ENCODE assay signal across 1 cellular context in the genomic region with DNA sequence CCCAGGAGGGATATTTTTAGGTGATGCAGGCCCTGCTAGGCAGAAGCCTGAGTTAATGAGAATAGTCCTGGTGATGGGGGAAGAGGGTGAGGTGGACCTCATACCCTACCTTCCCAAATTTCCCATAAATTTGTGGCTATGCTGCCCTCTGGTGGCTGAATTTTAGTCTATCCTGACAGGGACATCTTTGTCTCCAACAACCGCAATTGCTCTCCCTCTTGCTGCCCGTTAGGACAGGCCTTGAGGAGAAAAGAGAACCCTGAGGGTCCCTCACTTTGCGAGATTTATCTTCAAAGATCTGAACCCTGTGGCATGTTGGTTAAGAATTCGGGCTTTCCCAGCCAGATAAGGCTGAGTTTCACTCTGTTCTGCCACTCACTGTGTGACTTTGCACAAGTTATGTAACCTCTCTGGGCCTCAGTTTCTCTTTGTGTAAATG.
A peak's percentile ranks its signal among the peaks of the same experiment; 100 is the strongest.
TF ChIP-seq lines count a peak whose summit lies in the region.

No MANE protein-coding gene starts in this region.

TF ChIP-seq in K562, 482 proteins besides CTCF, POLR2A, EP300 and RAD21 (continues in another document):
- TF ChIP-seq RBM39 (optimal IDR thresholded peaks at IDR 0.05; ENCODE audit: low read depth, low read length) (no peak), TOE1 (IDR thresholded peaks at IDR 0.05; ENCODE audit: borderline replicate concordance) (peak; percentile 23; the same call in 1 of the 2 replicates), TOE1 (CRISPR knock-in tag; IDR thresholded peaks at IDR 0.05; ENCODE audit: borderline replicate concordance, low read depth) (no peak), CREB1 (IDR thresholded peaks at IDR 0.05) (0 out of 2 replicates have a peak, but pooled peaks have one; percentile 9), CREB1 (CRISPR knock-in tag; IDR thresholded peaks at IDR 0.05) (no peak), MYNN (IDR thresholded peaks at IDR 0.05) (0 out of 2 replicates have a peak, but pooled peaks have one; percentile 29), MYNN (CRISPR knock-in tag; IDR thresholded peaks at IDR 0.05) (no peak), TEAD4 (IDR thresholded peaks at IDR 0.05; ENCODE audit: low read length) (peak; percentile 54), TEAD4 (CRISPR knock-in tag; IDR thresholded peaks at IDR 0.05; ENCODE audit: borderline replicate concordance) (no peak), NBN (IDR thresholded peaks at IDR 0.05; ENCODE audit: low read depth) (peak; percentile 41; the same call in 1 of the 2 replicates), SMARCA5 (IDR thresholded peaks at IDR 0.05) (peak; percentile 83), OTX1 (CRISPR knock-in tag; IDR thresholded peaks at IDR 0.05) (no peak), PHF20 (IDR thresholded peaks at IDR 0.05; ENCODE audit: partially characterized antibody) (no peak), TRIM24 (IDR thresholded peaks at IDR 0.05) (peak in 1 of 2 experiments; percentile 45; a peak in 1 of 4 replicates), ILF3 (IDR thresholded peaks at IDR 0.05; ENCODE audit: borderline replicate concordance) (no peak), POLR2AphosphoS2 (IDR thresholded peaks at IDR 0.05; ENCODE audit: low read length) (peak; percentile 58; the same call in 1 of the 2 replicates), U2AF2 (optimal IDR thresholded peaks at IDR 0.05; ENCODE audit: low read depth, low read length) (no peak), EP400 (IDR thresholded peaks at IDR 0.05) (no peak), LCOR (CRISPR knock-in tag; IDR thresholded peaks at IDR 0.05) (peak; percentile 77; the same call in 1 of the 2 replicates), ESRRA (IDR thresholded peaks at IDR 0.05; ENCODE audit: borderline replicate concordance, low read depth) (peak; percentile 65; the same call in 1 of the 2 replicates), ARNT (IDR thresholded peaks at IDR 0.05) (peak in 1 of 2 experiments; percentile 23; a peak in 1 of 4 replicates), KDM1A (IDR thresholded peaks at IDR 0.05) (peak; percentile 36 to 70; a peak in 3 of 4 replicates), MTA1 (IDR thresholded peaks at IDR 0.05; ENCODE audit: borderline replicate concordance) (peak; percentile 56; the same call in 1 of the 2 replicates), ZC3H11A (IDR thresholded peaks at IDR 0.05; ENCODE audit: low read depth, low read length) (0 out of 2 replicates have a peak, but pooled peaks have one; percentile 63), ZNF3 (CRISPR knock-in tag; IDR thresholded peaks at IDR 0.05) (0 out of 2 replicates have a peak, but pooled peaks have one; percentile 55), BRCA1 (IDR thresholded peaks at IDR 0.05) (no peak), BRCA1 (CRISPR knock-in tag; IDR thresholded peaks at IDR 0.05) (no peak), ZEB2 (IDR thresholded peaks at IDR 0.05) (no peak), KLF10 (CRISPR knock-in tag; IDR thresholded peaks at IDR 0.05) (peak; percentile 48; the same call in 1 of the 2 replicates), RCOR1 (IDR thresholded peaks at IDR 0.05; ENCODE audit: borderline replicate concordance in 1 of 2, low read depth in 2 of 2, low read length in 2 of 2) (peak in 1 of 2 experiments; percentile 24; a peak in 1 of 4 replicates), XRCC4 (IDR thresholded peaks at IDR 0.05; ENCODE audit: extremely low read depth, insufficient read depth, insufficient read length) (no peak), SETDB1 (IDR thresholded peaks at IDR 0.05; ENCODE audit: low read length) (no peak), CBX1 (IDR thresholded peaks at IDR 0.05; ENCODE audit: low read depth) (peak; percentile 43; the same call in 1 of the 2 replicates), BRD4 (IDR thresholded peaks at IDR 0.05) (no peak), MECOM (CRISPR knock-in tag; IDR thresholded peaks at IDR 0.05) (0 out of 2 replicates have a peak, but pooled peaks have one; percentile 52), HDAC2 (IDR thresholded peaks at IDR 0.05) (peak; percentile 71), MAZ (CRISPR knock-in tag; conservative IDR thresholded peaks at IDR 0.05 in 1 of 2, IDR thresholded peaks at IDR 0.05 in 1 of 2) (peak in 1 of 2 experiments; percentile 28; a peak in 1 of 4 replicates), ZNF766 (CRISPR knock-in tag; conservative IDR thresholded peaks at IDR 0.05) (0 out of 2 replicates have a peak, but pooled peaks have one; percentile 14), CTBP1 (IDR thresholded peaks at IDR 0.05; ENCODE audit: borderline replicate concordance) (peak; percentile 68; the same call in 1 of the 2 replicates), CBX3 (IDR thresholded peaks at IDR 0.05; ENCODE audit: borderline replicate concordance in 1 of 2, low read length in 2 of 2) (peak in 1 of 2 experiments; percentile 93; a peak in 2 of 3 replicates), KDM4B (IDR thresholded peaks at IDR 0.05; ENCODE audit: borderline replicate concordance in 2 of 2, low read depth in 1 of 2) (no peak), BRD9 (IDR thresholded peaks at IDR 0.05; ENCODE audit: low read depth, partially characterized antibody) (peak; percentile 77), KAT7 (CRISPR knock-in tag; IDR thresholded peaks at IDR 0.05; ENCODE audit: borderline replicate concordance) (peak; percentile 39; the same call in 1 of the 2 replicates), ATF7 (IDR thresholded peaks at IDR 0.05) (0 out of 2 replicates have a peak, but pooled peaks have one; percentile 27), HMG20B (CRISPR knock-in tag; IDR thresholded peaks at IDR 0.05) (0 out of 2 replicates have a peak, but pooled peaks have one; percentile 54)
- TF ChIP-seq, protein P1, sequence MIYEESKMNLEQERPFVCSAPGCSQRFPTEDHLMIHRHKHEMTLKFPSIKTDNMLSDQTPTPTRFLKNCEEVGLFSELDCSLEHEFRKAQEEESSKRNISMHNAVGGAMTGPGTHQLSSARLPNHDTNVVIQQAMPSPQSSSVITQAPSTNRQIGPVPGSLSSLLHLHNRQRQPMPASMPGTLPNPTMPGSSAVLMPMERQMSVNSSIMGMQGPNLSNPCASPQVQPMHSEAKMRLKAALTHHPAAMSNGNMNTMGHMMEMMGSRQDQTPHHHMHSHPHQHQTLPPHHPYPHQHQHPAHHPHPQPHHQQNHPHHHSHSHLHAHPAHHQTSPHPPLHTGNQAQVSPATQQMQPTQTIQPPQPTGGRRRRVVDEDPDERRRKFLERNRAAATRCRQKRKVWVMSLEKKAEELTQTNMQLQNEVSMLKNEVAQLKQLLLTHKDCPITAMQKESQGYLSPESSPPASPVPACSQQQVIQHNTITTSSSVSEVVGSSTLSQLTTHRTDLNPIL (CRISPR knock-in tag; IDR thresholded peaks at IDR 0.05): no peak
- TF ChIP-seq, protein P2, sequence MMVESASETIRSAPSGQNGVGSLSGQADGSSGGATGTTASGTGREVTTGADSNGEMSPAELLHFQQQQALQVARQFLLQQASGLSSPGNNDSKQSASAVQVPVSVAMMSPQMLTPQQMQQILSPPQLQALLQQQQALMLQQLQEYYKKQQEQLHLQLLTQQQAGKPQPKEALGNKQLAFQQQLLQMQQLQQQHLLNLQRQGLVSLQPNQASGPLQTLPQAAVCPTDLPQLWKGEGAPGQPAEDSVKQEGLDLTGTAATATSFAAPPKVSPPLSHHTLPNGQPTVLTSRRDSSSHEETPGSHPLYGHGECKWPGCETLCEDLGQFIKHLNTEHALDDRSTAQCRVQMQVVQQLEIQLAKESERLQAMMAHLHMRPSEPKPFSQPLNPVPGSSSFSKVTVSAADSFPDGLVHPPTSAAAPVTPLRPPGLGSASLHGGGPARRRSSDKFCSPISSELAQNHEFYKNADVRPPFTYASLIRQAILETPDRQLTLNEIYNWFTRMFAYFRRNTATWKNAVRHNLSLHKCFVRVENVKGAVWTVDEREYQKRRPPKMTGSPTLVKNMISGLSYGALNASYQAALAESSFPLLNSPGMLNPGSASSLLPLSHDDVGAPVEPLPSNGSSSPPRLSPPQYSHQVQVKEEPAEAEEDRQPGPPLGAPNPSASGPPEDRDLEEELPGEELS (CRISPR knock-in tag; IDR thresholded peaks at IDR 0.05; ENCODE audit: borderline replicate concordance): no peak
- TF ChIP-seq, protein P3, sequence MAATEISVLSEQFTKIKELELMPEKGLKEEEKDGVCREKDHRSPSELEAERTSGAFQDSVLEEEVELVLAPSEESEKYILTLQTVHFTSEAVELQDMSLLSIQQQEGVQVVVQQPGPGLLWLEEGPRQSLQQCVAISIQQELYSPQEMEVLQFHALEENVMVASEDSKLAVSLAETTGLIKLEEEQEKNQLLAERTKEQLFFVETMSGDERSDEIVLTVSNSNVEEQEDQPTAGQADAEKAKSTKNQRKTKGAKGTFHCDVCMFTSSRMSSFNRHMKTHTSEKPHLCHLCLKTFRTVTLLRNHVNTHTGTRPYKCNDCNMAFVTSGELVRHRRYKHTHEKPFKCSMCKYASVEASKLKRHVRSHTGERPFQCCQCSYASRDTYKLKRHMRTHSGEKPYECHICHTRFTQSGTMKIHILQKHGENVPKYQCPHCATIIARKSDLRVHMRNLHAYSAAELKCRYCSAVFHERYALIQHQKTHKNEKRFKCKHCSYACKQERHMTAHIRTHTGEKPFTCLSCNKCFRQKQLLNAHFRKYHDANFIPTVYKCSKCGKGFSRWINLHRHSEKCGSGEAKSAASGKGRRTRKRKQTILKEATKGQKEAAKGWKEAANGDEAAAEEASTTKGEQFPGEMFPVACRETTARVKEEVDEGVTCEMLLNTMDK (IDR thresholded peaks at IDR 0.05; ENCODE audit: borderline replicate concordance, insufficient read depth, low read depth, low read length, poor library complexity, severe bottlenecking): peak; percentile 19
- TF ChIP-seq, protein P4, sequence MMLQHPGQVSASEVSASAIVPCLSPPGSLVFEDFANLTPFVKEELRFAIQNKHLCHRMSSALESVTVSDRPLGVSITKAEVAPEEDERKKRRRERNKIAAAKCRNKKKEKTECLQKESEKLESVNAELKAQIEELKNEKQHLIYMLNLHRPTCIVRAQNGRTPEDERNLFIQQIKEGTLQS (IDR thresholded peaks at IDR 0.05): no peak
- TF ChIP-seq, protein P4 (CRISPR knock-in tag; conservative IDR thresholded peaks at IDR 0.05): 0 out of 2 replicates have a peak, but pooled peaks have one; percentile 27
- TF ChIP-seq, protein P5, sequence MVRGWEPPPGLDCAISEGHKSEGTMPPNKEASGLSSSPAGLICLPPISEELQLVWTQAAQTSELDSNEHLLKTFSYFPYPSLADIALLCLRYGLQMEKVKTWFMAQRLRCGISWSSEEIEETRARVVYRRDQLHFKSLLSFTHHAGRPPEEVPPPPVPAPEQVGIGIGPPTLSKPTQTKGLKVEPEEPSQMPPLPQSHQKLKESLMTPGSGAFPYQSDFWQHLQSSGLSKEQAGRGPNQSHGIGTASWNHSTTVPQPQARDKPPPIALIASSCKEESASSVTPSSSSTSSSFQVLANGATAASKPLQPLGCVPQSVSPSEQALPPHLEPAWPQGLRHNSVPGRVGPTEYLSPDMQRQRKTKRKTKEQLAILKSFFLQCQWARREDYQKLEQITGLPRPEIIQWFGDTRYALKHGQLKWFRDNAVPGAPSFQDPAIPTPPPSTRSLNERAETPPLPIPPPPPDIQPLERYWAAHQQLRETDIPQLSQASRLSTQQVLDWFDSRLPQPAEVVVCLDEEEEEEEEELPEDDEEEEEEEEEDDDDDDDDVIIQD (CRISPR knock-in tag; IDR thresholded peaks at IDR 0.05): no peak
- TF ChIP-seq, protein P6, sequence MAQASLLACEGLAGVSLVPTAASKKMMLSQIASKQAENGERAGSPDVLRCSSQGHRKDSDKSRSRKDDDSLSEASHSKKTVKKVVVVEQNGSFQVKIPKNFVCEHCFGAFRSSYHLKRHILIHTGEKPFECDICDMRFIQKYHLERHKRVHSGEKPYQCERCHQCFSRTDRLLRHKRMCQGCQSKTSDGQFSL (CRISPR knock-in tag; IDR thresholded peaks at IDR 0.05): peak; percentile 37; the same call in 1 of the 2 replicates
- TF ChIP-seq, protein P6 (tag; IDR thresholded peaks at IDR 0.05): no peak
- TF ChIP-seq, protein P7, sequence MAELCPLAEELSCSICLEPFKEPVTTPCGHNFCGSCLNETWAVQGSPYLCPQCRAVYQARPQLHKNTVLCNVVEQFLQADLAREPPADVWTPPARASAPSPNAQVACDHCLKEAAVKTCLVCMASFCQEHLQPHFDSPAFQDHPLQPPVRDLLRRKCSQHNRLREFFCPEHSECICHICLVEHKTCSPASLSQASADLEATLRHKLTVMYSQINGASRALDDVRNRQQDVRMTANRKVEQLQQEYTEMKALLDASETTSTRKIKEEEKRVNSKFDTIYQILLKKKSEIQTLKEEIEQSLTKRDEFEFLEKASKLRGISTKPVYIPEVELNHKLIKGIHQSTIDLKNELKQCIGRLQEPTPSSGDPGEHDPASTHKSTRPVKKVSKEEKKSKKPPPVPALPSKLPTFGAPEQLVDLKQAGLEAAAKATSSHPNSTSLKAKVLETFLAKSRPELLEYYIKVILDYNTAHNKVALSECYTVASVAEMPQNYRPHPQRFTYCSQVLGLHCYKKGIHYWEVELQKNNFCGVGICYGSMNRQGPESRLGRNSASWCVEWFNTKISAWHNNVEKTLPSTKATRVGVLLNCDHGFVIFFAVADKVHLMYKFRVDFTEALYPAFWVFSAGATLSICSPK (IDR thresholded peaks at IDR 0.05; ENCODE audit: borderline replicate concordance): no peak
- TF ChIP-seq, protein P8, sequence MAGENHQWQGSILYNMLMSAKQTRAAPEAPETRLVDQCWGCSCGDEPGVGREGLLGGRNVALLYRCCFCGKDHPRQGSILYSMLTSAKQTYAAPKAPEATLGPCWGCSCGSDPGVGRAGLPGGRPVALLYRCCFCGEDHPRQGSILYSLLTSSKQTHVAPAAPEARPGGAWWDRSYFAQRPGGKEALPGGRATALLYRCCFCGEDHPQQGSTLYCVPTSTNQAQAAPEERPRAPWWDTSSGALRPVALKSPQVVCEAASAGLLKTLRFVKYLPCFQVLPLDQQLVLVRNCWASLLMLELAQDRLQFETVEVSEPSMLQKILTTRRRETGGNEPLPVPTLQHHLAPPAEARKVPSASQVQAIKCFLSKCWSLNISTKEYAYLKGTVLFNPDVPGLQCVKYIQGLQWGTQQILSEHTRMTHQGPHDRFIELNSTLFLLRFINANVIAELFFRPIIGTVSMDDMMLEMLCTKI (IDR thresholded peaks at IDR 0.05; ENCODE audit: partially characterized antibody): no peak
- TF ChIP-seq, protein P9, sequence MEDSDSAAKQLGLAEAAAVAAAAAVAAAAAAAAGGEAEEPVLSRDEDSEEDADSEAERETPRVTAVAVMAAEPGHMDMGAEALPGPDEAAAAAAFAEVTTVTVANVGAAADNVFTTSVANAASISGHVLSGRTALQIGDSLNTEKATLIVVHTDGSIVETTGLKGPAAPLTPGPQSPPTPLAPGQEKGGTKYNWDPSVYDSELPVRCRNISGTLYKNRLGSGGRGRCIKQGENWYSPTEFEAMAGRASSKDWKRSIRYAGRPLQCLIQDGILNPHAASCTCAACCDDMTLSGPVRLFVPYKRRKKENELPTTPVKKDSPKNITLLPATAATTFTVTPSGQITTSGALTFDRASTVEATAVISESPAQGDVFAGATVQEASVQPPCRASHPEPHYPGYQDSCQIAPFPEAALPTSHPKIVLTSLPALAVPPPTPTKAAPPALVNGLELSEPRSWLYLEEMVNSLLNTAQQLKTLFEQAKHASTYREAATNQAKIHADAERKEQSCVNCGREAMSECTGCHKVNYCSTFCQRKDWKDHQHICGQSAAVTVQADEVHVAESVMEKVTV (CRISPR knock-in tag; IDR thresholded peaks at IDR 0.05): peak; percentile 41; the same call in 1 of the 2 replicates
